Comparison of ENCODE assay signal across 17 cellular contexts in the genomic region with DNA sequence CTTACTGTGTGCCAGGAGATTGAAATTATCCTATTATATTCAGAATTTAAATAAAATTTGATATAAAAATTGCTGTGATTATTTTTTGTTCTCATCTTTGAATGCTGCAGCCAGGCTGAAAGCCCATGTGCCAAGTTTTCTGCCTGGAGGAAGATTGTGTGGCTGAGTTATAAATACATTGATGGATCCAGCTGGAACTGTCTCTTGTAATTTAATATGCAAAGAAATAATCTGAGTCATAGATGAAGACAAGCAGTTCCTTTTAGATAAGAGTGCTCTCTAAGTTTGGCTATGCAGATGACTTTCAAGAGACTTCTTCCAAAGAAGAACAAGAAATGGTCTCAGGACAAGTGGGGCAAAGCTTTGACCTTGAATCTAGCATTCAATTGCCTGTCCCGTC.
DNase-seq lines count a peak whose midpoint lies in the region; ATAC-seq and TF ChIP-seq lines count a peak whose summit lies in the region.
"Had no signal": no experiment of that assay in that cellular context is flagged by ENCODE, and none has a peak within 500 bp of the region (broad histone marks: within the 10 kb centered on the region; RNA-seq: fewer than 3 reads in every experiment).

No MANE protein-coding gene starts in this region.

- H3K27me3 Mint-ChIP-seq in brain, result no peaks in the 10 kb centered on the region
- H3K27me3 Mint-ChIP-seq: activated naive CD8-positive, alpha-beta T cell treated with anti-CD3 and anti-CD28 coated beads, Interleukin-2, amount 50 U/mL, for 24 hours; stimulated activated naive CD8-positive, alpha-beta T cell treated with anti-CD3 and anti-CD28 coated beads, Interleukin-15, amount 100 ng/mL, for 72 hours had no signal

- no peak for TF ChIP-seq CTCF in brain (conservative IDR thresholded peaks at IDR 0.05)
- TF ChIP-seq CTCF in left ventricle myocardium inferior (IDR thresholded peaks at IDR 0.05; ENCODE audit: borderline replicate concordance), result no peak

- H3K9me3 Mint-ChIP-seq in brain, result peaks cover 0 to 14% (median 3%) of the 10 kb centered on the region in 5 experiments
- H3K9me3 Mint-ChIP-seq: activated naive CD8-positive, alpha-beta T cell treated with anti-CD3 and anti-CD28 coated beads, Interleukin-2, amount 50 U/mL, for 24 hours; CD14-positive monocyte had no signal

- H3K36me3 Mint-ChIP-seq in brain, result no peaks in the 10 kb centered on the region
- H3K36me3 Mint-ChIP-seq: CD14-positive monocyte had no signal

- peaks cover 4% of the 10 kb centered on the region for H3K9me3 ChIP-seq in left ventricle myocardium inferior (replicated peaks)
- H3K9me3 ChIP-seq: neutrophil had no signal

- ATAC-seq in GM18867 (IDR thresholded peaks at IDR 0.05; ENCODE audit: unreplicated experiment), result no peak
- no peak for ATAC-seq in GM19395 (IDR thresholded peaks at IDR 0.05; ENCODE audit: unreplicated experiment)
- ATAC-seq in GM19452 (IDR thresholded peaks at IDR 0.05; ENCODE audit: unreplicated experiment), result no peak
- ATAC-seq: activated naive CD8-positive, alpha-beta T cell treated with anti-CD3 and anti-CD28 coated beads, Interleukin-2, amount 50 U/mL, for 24 hours; stimulated activated naive CD8-positive, alpha-beta T cell treated with anti-CD3 and anti-CD28 coated beads, Interleukin-15, amount 100 ng/mL, for 72 hours had no signal

- peaks cover 27% of the 10 kb centered on the region for H3K4me1 Mint-ChIP-seq in brain
- H3K4me1 Mint-ChIP-seq: activated naive CD8-positive, alpha-beta T cell treated with anti-CD3 and anti-CD28 coated beads, Interleukin-2, amount 50 U/mL, for 24 hours; CD14-positive monocyte; stimulated activated naive CD8-positive, alpha-beta T cell treated with anti-CD3 and anti-CD28 coated beads, Interleukin-15, amount 100 ng/mL, for 72 hours had no signal

- intact Hi-C loops in left ventricle myocardium inferior (cut with micrococcal nuclease), result no loop called here

- H3K27ac Mint-ChIP-seq in brain, result peak overlapping the region in 3 of 5 experiments; percentile 9 to 77 (median 37)
- H3K27ac Mint-ChIP-seq: activated naive CD8-positive, alpha-beta T cell treated with anti-CD3 and anti-CD28 coated beads, Interleukin-2, amount 50 U/mL, for 24 hours; CD14-positive monocyte; stimulated activated naive CD8-positive, alpha-beta T cell treated with anti-CD3 and anti-CD28 coated beads, Interleukin-15, amount 100 ng/mL, for 72 hours had no signal

- H3K4me1 ChIP-seq in left ventricle myocardium inferior, result peaks cover 18% of the 10 kb centered on the region

- H3K4me3 ChIP-seq in left ventricle myocardium inferior, result no peak overlapping the region
- H3K4me3 ChIP-seq: dorsolateral prefrontal cortex had no signal

- no peaks in the 10 kb centered on the region for H3K36me3 ChIP-seq in left ventricle myocardium inferior
- H3K36me3 ChIP-seq: neutrophil had no signal

- H3K27ac ChIP-seq in left ventricle myocardium inferior (replicated peaks), result peak overlapping the region; percentile 74
- H3K27ac ChIP-seq: neutrophil had no signal

- DNase-seq in M059J (ENCODE audit: low read depth), result peak; percentile 26
- DNase-seq in left ventricle myocardium inferior, result peak; percentile 16
- peak; percentile 53 for DNase-seq in superior temporal gyrus (ENCODE audit: extremely low spot score)
- DNase-seq: activated CD4-positive, alpha-beta T cell treated with anti-CD3 and anti-CD28 coated beads, Interleukin-2, amount 50 U/mL, for 48 hours; activated naive CD8-positive, alpha-beta T cell treated with anti-CD3 and anti-CD28 coated beads, Interleukin-2, amount 50 U/mL, for 24 hours; activated T-cell treated with anti-CD3 and anti-CD28 coated beads, Interleukin-2, amount 50 U/mL, for 48 hours; DMS79 treated with DMSO at 0.1 percent for 48 hours; KBM-7; NCI-H1436 treated with DMSO at 0.1 percent for 48 hours; stimulated activated naive CD8-positive, alpha-beta T cell treated with anti-CD3 and anti-CD28 coated beads, Interleukin-15, amount 100 ng/mL, for 72 hours had no signal

- no peaks in the 10 kb centered on the region for H3K27me3 ChIP-seq in left ventricle myocardium inferior (ENCODE audit: low read depth)
- H3K27me3 ChIP-seq: dorsolateral prefrontal cortex, neutrophil had no signal

- no peak overlapping the region for H3K4me3 Mint-ChIP-seq in brain
- H3K4me3 Mint-ChIP-seq: activated naive CD8-positive, alpha-beta T cell treated with anti-CD3 and anti-CD28 coated beads, Interleukin-2, amount 50 U/mL, for 24 hours; CD14-positive monocyte; stimulated activated naive CD8-positive, alpha-beta T cell treated with anti-CD3 and anti-CD28 coated beads, Interleukin-15, amount 100 ng/mL, for 72 hours had no signal
